ENCODE assay signal across 2 cellular contexts in the genomic region with DNA sequence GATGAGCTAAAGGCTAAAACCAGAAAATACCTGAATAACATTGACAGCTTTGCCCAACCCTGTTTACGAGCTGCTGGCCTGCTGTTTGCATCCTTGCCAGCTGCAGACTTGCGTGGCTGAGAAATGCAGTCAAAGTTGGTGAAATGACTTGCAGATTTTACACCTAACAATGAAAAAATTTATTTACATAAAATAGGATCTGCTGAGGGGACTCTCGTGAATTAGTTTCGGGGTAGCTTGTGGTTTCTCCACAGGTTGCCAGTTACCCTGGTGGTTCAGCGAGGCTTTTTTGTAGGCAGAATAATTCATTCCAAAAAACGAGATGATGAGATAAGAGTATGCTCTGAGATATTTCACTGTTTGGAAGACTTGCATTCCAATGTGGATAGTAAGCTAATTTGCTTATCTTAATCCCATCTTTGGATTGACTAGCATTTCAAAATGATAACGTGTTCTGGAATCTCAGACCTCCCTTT.
A peak's percentile ranks its signal among the peaks of the same experiment; 100 is the strongest.
TF ChIP-seq lines count a peak whose summit lies in the region.

No MANE protein-coding gene starts in this region.

TF ChIP-seq in HCT116, 20 proteins besides CTCF, POLR2A, EP300 and RAD21:
- TF ChIP-seq ELF1 (IDR thresholded peaks at IDR 0.05; ENCODE audit: borderline replicate concordance, low read depth): no peak
- TF ChIP-seq FOSL1 (IDR thresholded peaks at IDR 0.05; ENCODE audit: low read depth): peak; percentile 38
- no peak for TF ChIP-seq JUND (IDR thresholded peaks at IDR 0.05)
- TF ChIP-seq SRF (IDR thresholded peaks at IDR 0.05; ENCODE audit: low read depth): no peak
- TF ChIP-seq POLR2AphosphoS5 (IDR thresholded peaks at IDR 0.05; ENCODE audit: low read depth, low read length): no peak

TF ChIP-seq in SK-N-SH, 30 proteins besides CTCF, POLR2A, EP300 and RAD21:
- TF ChIP-seq NRF1 (IDR thresholded peaks at IDR 0.05; ENCODE audit: low read depth, low read length) (no peak), GABPA (IDR thresholded peaks at IDR 0.05; ENCODE audit: low read depth) (no peak), NFIC (IDR thresholded peaks at IDR 0.05; ENCODE audit: borderline replicate concordance) (peak; percentile 83), PBX3 (IDR thresholded peaks at IDR 0.05) (peak; percentile 82), TCF12 (IDR thresholded peaks at IDR 0.05) (peak; percentile 91), CHD2 (IDR thresholded peaks at IDR 0.05; ENCODE audit: low read length, partially characterized antibody) (no peak), GATA2 (CRISPR knock-in tag; IDR thresholded peaks at IDR 0.05) (no peak), ELF1 (IDR thresholded peaks at IDR 0.05) (no peak), JUND (IDR thresholded peaks at IDR 0.05) (peak; percentile 94), FOSL2 (IDR thresholded peaks at IDR 0.05; ENCODE audit: borderline replicate concordance, low read depth) (peak; percentile 83), EZH2phosphoT487 (IDR thresholded peaks at IDR 0.05; ENCODE audit: borderline replicate concordance, low read depth) (no peak), MXI1 (IDR thresholded peaks at IDR 0.05; ENCODE audit: low read depth, low read length) (no peak), SIN3A (IDR thresholded peaks at IDR 0.05; ENCODE audit: borderline replicate concordance, low read depth, low read length) (no peak), FOXM1 (IDR thresholded peaks at IDR 0.05; ENCODE audit: low read depth) (peak; percentile 65; the same call in 1 of the 2 replicates), MEF2A (IDR thresholded peaks at IDR 0.05; ENCODE audit: borderline replicate concordance, low read depth) (no peak), YY1 (IDR thresholded peaks at IDR 0.05; ENCODE audit: low read depth) (no peak), SMC3 (IDR thresholded peaks at IDR 0.05; ENCODE audit: low read depth, low read length) (no peak), REST (IDR thresholded peaks at IDR 0.05; ENCODE audit: low read depth, low read length) (no peak), RFX5 (IDR thresholded peaks at IDR 0.05; ENCODE audit: low read length) (no peak), RCOR1 (IDR thresholded peaks at IDR 0.05; ENCODE audit: low read length) (no peak), TAF1 (IDR thresholded peaks at IDR 0.05; ENCODE audit: borderline replicate concordance, low read depth, low read length) (no peak), FOXJ3 (CRISPR knock-in tag; IDR thresholded peaks at IDR 0.05) (no peak), RXRA (IDR thresholded peaks at IDR 0.05; ENCODE audit: borderline replicate concordance, low read depth) (peak; percentile 55), POLR2AphosphoS5 (IDR thresholded peaks at IDR 0.05; ENCODE audit: low read depth, low read length) (peak; percentile 48; the same call in 1 of the 2 replicates), ZBTB33 (IDR thresholded peaks at IDR 0.05; ENCODE audit: borderline replicate concordance, low read depth) (0 out of 2 replicates have a peak, but pooled peaks have one; percentile 36), TEAD4 (IDR thresholded peaks at IDR 0.05; ENCODE audit: borderline replicate concordance, insufficient read depth) (peak; percentile 91)
- TF ChIP-seq, protein P1, sequence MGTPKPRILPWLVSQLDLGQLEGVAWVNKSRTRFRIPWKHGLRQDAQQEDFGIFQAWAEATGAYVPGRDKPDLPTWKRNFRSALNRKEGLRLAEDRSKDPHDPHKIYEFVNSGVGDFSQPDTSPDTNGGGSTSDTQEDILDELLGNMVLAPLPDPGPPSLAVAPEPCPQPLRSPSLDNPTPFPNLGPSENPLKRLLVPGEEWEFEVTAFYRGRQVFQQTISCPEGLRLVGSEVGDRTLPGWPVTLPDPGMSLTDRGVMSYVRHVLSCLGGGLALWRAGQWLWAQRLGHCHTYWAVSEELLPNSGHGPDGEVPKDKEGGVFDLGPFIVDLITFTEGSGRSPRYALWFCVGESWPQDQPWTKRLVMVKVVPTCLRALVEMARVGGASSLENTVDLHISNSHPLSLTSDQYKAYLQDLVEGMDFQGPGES (IDR thresholded peaks at IDR 0.05; ENCODE audit: low read depth, low read length): no peak
- TF ChIP-seq, protein P2, sequence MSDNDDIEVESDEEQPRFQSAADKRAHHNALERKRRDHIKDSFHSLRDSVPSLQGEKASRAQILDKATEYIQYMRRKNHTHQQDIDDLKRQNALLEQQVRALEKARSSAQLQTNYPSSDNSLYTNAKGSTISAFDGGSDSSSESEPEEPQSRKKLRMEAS (IDR thresholded peaks at IDR 0.05; ENCODE audit: low read depth): no peak; the same call in 1 of the 2 replicates
- TF ChIP-seq, protein P3, sequence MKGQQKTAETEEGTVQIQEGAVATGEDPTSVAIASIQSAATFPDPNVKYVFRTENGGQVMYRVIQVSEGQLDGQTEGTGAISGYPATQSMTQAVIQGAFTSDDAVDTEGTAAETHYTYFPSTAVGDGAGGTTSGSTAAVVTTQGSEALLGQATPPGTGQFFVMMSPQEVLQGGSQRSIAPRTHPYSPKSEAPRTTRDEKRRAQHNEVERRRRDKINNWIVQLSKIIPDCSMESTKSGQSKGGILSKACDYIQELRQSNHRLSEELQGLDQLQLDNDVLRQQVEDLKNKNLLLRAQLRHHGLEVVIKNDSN (IDR thresholded peaks at IDR 0.05; ENCODE audit: borderline replicate concordance, low read depth): no peak
- TF ChIP-seq, protein P4, sequence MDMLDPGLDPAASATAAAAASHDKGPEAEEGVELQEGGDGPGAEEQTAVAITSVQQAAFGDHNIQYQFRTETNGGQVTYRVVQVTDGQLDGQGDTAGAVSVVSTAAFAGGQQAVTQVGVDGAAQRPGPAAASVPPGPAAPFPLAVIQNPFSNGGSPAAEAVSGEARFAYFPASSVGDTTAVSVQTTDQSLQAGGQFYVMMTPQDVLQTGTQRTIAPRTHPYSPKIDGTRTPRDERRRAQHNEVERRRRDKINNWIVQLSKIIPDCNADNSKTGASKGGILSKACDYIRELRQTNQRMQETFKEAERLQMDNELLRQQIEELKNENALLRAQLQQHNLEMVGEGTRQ (IDR thresholded peaks at IDR 0.05; ENCODE audit: borderline replicate concordance, low read depth, low read length): no peak
